ENCODE assay signal across 10 cellular contexts in genomic region chr22:42296381-42296853, GRCh38. TPM values are rescaled to one million over a fixed set of nuclear protein-coding genes. Genes with fewer than 3 reads are reported as not detected.
DNase-seq lines count a peak whose midpoint lies in the region; ATAC-seq, FAIRE-seq and TF ChIP-seq lines count a peak whose summit lies in the region.
"Had no signal": no experiment of that assay in that cellular context is flagged by ENCODE, and none has a peak within 500 bp of the region (broad histone marks: within the 10 kb centered on the region; RNA-seq: fewer than 3 reads in every experiment).

No MANE protein-coding gene starts in this region.

- H3K9ac ChIP-seq in OCI-LY1 (ENCODE audit: low read length) (no peak overlapping the region), kidney (ENCODE audit: low read length in 2 of 2) (no peak overlapping the region)

- POLR2A ChIA-PET in PC-9 (lab: Charles Lee; ENCODE audit: unreplicated experiment), result no interaction called here

- H3K9me3 ChIP-seq in OCI-LY1 (ENCODE audit: low read length), result no peaks in the 10 kb centered on the region
- no peaks in the 10 kb centered on the region for H3K9me3 ChIP-seq in PC-9 (ENCODE audit: insufficient read depth, low read depth)
- H3K9me3 ChIP-seq in kidney (ENCODE audit: control insufficient read depth in 1 of 2, low read length in 2 of 2), result no peaks in the 10 kb centered on the region
- H3K9me3 ChIP-seq in psoas muscle, result no peaks in the 10 kb centered on the region

- 0 out of 2 replicates have a peak, but pooled peaks cover 5% of the 10 kb centered on the region for H3K27me3 ChIP-seq in OCI-LY1 (ENCODE audit: insufficient read depth, low read length)
- no peaks in the 10 kb centered on the region for H3K27me3 ChIP-seq in PC-9 (ENCODE audit: insufficient read depth, low read depth)
- H3K27me3 ChIP-seq in psoas muscle (ENCODE audit: insufficient read depth in 3 of 3, low read length in 2 of 3), result peaks cover 0 to 17% (median 0%) of the 10 kb centered on the region in 3 donors

- H3K4me2 ChIP-seq in OCI-LY1 (ENCODE audit: low read length) (no peak overlapping the region), PC-9 (no peak overlapping the region)

- 12 to 21% (median 13%) methylated on average over 18 to 19 of the region's 19 CpGs for WGBS in psoas muscle, 3 donors

- DNase-seq in glomerular visceral epithelial cell (ENCODE audit: extremely low spot score), result peak; percentile 27
- no peak for DNase-seq in PC-9
- DNase-seq in kidney, result no peak
- no peak for DNase-seq in psoas muscle
- DNase-seq: activated CD4-positive, alpha-beta memory T cell treated with anti-CD3 and anti-CD28 coated beads, Interleukin-2, amount 10 ng/mL, durations not matched to agents 7 days and 5 days; HCEC 1CT had no signal

- H3K4me3 ChIP-seq in GM12875 (ENCODE audit: low read depth, low read length) (no peak overlapping the region), OCI-LY1 (ENCODE audit: low read depth, low read length, poor library complexity, severe bottlenecking) (no peak overlapping the region), PC-9 (no peak overlapping the region), kidney (ENCODE audit: low read length in 2 of 2) (no peak overlapping the region), psoas muscle (no peak overlapping the region)

- H4K20me1 ChIP-seq in OCI-LY1 (ENCODE audit: insufficient read depth, low read length) (no peaks in the 10 kb centered on the region), PC-9 (ENCODE audit: insufficient read depth) (peaks cover 13% of the 10 kb centered on the region)

- ATAC-seq in HG03457 (IDR thresholded peaks at IDR 0.05; ENCODE audit: unreplicated experiment), result no peak
- ATAC-seq in psoas muscle, result no peak

- TF ChIP-seq CTCF in 22Rv1 (IDR thresholded peaks at IDR 0.05) (0 out of 2 replicates have a peak, but pooled peaks have one; percentile 5), GM12875 (IDR thresholded peaks at IDR 0.05; ENCODE audit: borderline replicate concordance, insufficient read depth, low read depth, low read length) (peak; percentile 32; the same call in 1 of the 2 replicates), OCI-LY1 (IDR thresholded peaks at IDR 0.05; ENCODE audit: low read length) (peak; percentile 54), PC-9 (conservative IDR thresholded peaks at IDR 0.05) (no peak), kidney (IDR thresholded peaks at IDR 0.05; ENCODE audit: borderline replicate concordance, extremely low read depth, insufficient read depth) (no peak), psoas muscle (IDR thresholded peaks at IDR 0.05) (no peak)

- BruUV-seq in PC-9 (replicated peaks; lab: Mats Ljungman, UMichigan), result no TSS peak

- H2AFZ ChIP-seq in OCI-LY1 (ENCODE audit: low read length), result no peak overlapping the region
- no peak overlapping the region for H2AFZ ChIP-seq in PC-9

- H3K27ac ChIP-seq in 22Rv1 (no peak overlapping the region), OCI-LY1 (ENCODE audit: low read depth, low read length, poor library complexity, severe bottlenecking) (no peak overlapping the region), PC-9 (no peak overlapping the region), kidney (ENCODE audit: low read depth in 2 of 2, low read length in 2 of 2) (no peak overlapping the region), psoas muscle (no peak overlapping the region)

- FAIRE-seq in kidney (lab: Jason Lieb, UNC), result no peak

- intact Hi-C loops in PC-9 (cut with micrococcal nuclease; ENCODE audit: unreplicated experiment), result no loop called here
- intact Hi-C loops in kidney (cut with DNase I), result no loop called here
- intact Hi-C loops in psoas muscle (cut with DNase I), result no loop called here

- no peaks in the 10 kb centered on the region for H3K79me2 ChIP-seq in OCI-LY1 (ENCODE audit: insufficient read depth, low read length)
- H3K79me2 ChIP-seq in PC-9 (ENCODE audit: low read depth), result no peaks in the 10 kb centered on the region

- CTCF ChIA-PET in PC-9 (lab: Charles Lee), result no interaction called here

- H3K9me2 ChIP-seq in OCI-LY1 (ENCODE audit: low read depth, low read length) (no peaks in the 10 kb centered on the region), PC-9 (ENCODE audit: insufficient read depth) (no peaks in the 10 kb centered on the region)

- H3K4me1 ChIP-seq in OCI-LY1 (ENCODE audit: insufficient read depth, low read length, severe bottlenecking) (peaks cover 25% of the 10 kb centered on the region), PC-9 (replicated peaks; ENCODE audit: insufficient read depth) (peaks cover 31% of the 10 kb centered on the region), kidney (ENCODE audit: control insufficient read depth in 1 of 2, insufficient read depth in 1 of 2, low read depth in 1 of 2, low read length in 2 of 2) (peaks cover 0 to 8% of the 10 kb centered on the region in 2 donors), psoas muscle (no peaks in the 10 kb centered on the region)

- no peaks in the 10 kb centered on the region for H3K36me3 ChIP-seq in OCI-LY1 (ENCODE audit: insufficient read depth, low read length)
- H3K36me3 ChIP-seq in PC-9 (ENCODE audit: low read depth), result no peaks in the 10 kb centered on the region
- no peaks in the 10 kb centered on the region for H3K36me3 ChIP-seq in kidney (ENCODE audit: control insufficient read depth in 1 of 2, insufficient read depth in 2 of 2, low read length in 2 of 2)
- no peaks in the 10 kb centered on the region for H3K36me3 ChIP-seq in psoas muscle (ENCODE audit: insufficient read depth in 1 of 2, low read depth in 1 of 2)

- H3F3A ChIP-seq in OCI-LY1 (ENCODE audit: insufficient read depth, low read length) (no peaks in the 10 kb centered on the region), PC-9 (ENCODE audit: insufficient read depth, low read depth) (peaks cover 8% of the 10 kb centered on the region; the same call in 1 of the 2 replicates)

RNA-seq across cellular contexts. Expression of gene TCF20, which starts 26.0 kb away (rescaled TPM):
- 79.1 and 85.1 TPM in 2 replicates for total RNA-seq in PC-9 (2021)
- total RNA-seq in kidney, result 63.6 TPM
- polyA plus RNA-seq in kidney (ENCODE audit: insufficient read depth, low read depth, low replicate concordance), result 6.1 TPM
- 10 to 100 TPM; 10.1 to 14.9 (median 12.1) TPM for total RNA-seq in psoas muscle
- 1 to 10 TPM; 3.2 to 9.5 (median 5.5) TPM for polyA plus RNA-seq in psoas muscle

Comparison
In these comparisons a context has a peak if more than half of its experiments do, and no peak if none do; other contexts are left out.
1. CTCF ChIP-seq: peak in 22Rv1 (single experiment), GM12875 (single experiment) and OCI-LY1 (single experiment); none in PC-9 (single experiment), kidney (single experiment) and psoas muscle (single experiment).